21 cellular contexts compared by ENCODE assay signal in genomic region chr4:26474551-26474950, GRCh38. TPM values are rescaled to one million over a fixed set of nuclear protein-coding genes. Genes with fewer than 3 reads are reported as not detected.
DNase-seq lines count a peak whose midpoint lies in the region; ATAC-seq and TF ChIP-seq lines count a peak whose summit lies in the region.
"Had no signal": no experiment of that assay in that cellular context is flagged by ENCODE, and none has a peak within 500 bp of the region (broad histone marks: within the 10 kb centered on the region; RNA-seq: fewer than 3 reads in every experiment).

No MANE protein-coding gene starts in this region.

- no peak for TF ChIP-seq CTCF in coronary artery (IDR thresholded peaks at IDR 0.05)
- no peak for TF ChIP-seq CTCF in osteoblast (IDR thresholded peaks at IDR 0.05; ENCODE audit: extremely low read depth, low read depth, low read length)

- H3K27me3 ChIP-seq in Karpas-422 (ENCODE audit: low read length) (no peaks in the 10 kb centered on the region), osteoblast (ENCODE audit: insufficient read depth, low read length) (no peaks in the 10 kb centered on the region)
- H3K27me3 ChIP-seq: BLaER1 treated with 17β-estradiol and CSF1 and Interleukin-3, amounts not matched to agents 10 nM and 100 nM had no signal

- no peaks in the 10 kb centered on the region for H3K9me3 Mint-ChIP-seq in activated CD4-positive, alpha-beta T cell treated with anti-CD3 and anti-CD28 coated beads, Interleukin-2, amount 10 ng/mL, durations not matched to agents 7 days and 5 days
- H3K9me3 Mint-ChIP-seq: CD4-positive, alpha-beta T cell had no signal

- H3K9me2 ChIP-seq in Karpas-422 (replicated peaks; ENCODE audit: insufficient read depth, low read length), result no peaks in the 10 kb centered on the region

- H3K4me1 ChIP-seq in Karpas-422 (ENCODE audit: low read length) (no peaks in the 10 kb centered on the region), osteoblast (ENCODE audit: insufficient read depth, low read length) (no peaks in the 10 kb centered on the region)
- H3K4me1 ChIP-seq: A549; BLaER1 treated with 17β-estradiol and CSF1 and Interleukin-3, amounts not matched to agents 10 nM and 100 nM; Caco-2 had no signal

- DNase-seq in NCI-H82 (lab: John Stamatoyannopoulos, UW), result peak; percentile 8
- DNase-seq in NCI-H82 treated with DMSO at 0.1 percent for 48 hours (lab: John Stamatoyannopoulos, UW; ENCODE audit: unreplicated experiment), result no peak
- peak; percentile 32 for DNase-seq in Karpas-422
- DNase-seq in coronary artery (ENCODE audit: low spot score), result peak; percentile 21
- DNase-seq in osteoblast (ENCODE audit: insufficient read length, low spot score, missing footprints), result no peak
- DNase-seq in activated CD4-positive, alpha-beta T cell treated with anti-CD3 and anti-CD28 coated beads, Interleukin-2, amount 10 ng/mL, durations not matched to agents 7 days and 5 days, result no peak
- no peak for DNase-seq in NCI-H446 (lab: John Stamatoyannopoulos, UW)
- DNase-seq: AML-193; Caco-2; Calu3; CD4-positive, alpha-beta T cell; CD8-positive, alpha-beta T cell; DMS79 treated with DMSO at 0.1 percent for 48 hours; GF-D8 had no signal

- no peaks in the 10 kb centered on the region for H3K4me1 Mint-ChIP-seq in activated CD4-positive, alpha-beta T cell treated with anti-CD3 and anti-CD28 coated beads, Interleukin-2, amount 10 ng/mL, durations not matched to agents 7 days and 5 days
- H3K4me1 Mint-ChIP-seq: B cell had no signal

- no peak overlapping the region for H3K9ac ChIP-seq in Karpas-422 (ENCODE audit: low read length)
- H3K9ac ChIP-seq: BLaER1 treated with 17β-estradiol and CSF1 and Interleukin-3, amounts not matched to agents 10 nM and 100 nM had no signal

- POLR2A ChIA-PET in activated CD4-positive, alpha-beta T cell treated with anti-CD3 and anti-CD28 coated beads, Interleukin-2, amount 10 ng/mL, durations not matched to agents 7 days and 5 days (lab: Charles Lee), result no interaction called here

- H3K9me3 ChIP-seq in Karpas-422 (ENCODE audit: low read length) (no peaks in the 10 kb centered on the region), osteoblast (ENCODE audit: low read depth, low read length) (no peaks in the 10 kb centered on the region)
- H3K9me3 ChIP-seq: A549, Caco-2 had no signal

- H3K4me3 ChIP-seq in Karpas-422 (ENCODE audit: low read length) (no peak overlapping the region), coronary artery (no peak overlapping the region), osteoblast (ENCODE audit: insufficient read depth, low read length) (no peak overlapping the region)
- H3K4me3 ChIP-seq: A549; BLaER1 treated with 17β-estradiol and CSF1 and Interleukin-3, amounts not matched to agents 10 nM and 100 nM had no signal

- no peak overlapping the region for H3K27ac Mint-ChIP-seq in activated CD4-positive, alpha-beta T cell treated with anti-CD3 and anti-CD28 coated beads, Interleukin-2, amount 10 ng/mL, durations not matched to agents 7 days and 5 days
- H3K27ac Mint-ChIP-seq: B cell; CD4-positive, alpha-beta T cell; CD8-positive, alpha-beta T cell had no signal

- no peak overlapping the region for H3K4me3 Mint-ChIP-seq in activated CD4-positive, alpha-beta T cell treated with anti-CD3 and anti-CD28 coated beads, Interleukin-2, amount 10 ng/mL, durations not matched to agents 7 days and 5 days
- H3K4me3 Mint-ChIP-seq: B cell; CD4-positive, alpha-beta T cell; CD8-positive, alpha-beta T cell had no signal

- no peaks in the 10 kb centered on the region for H3K36me3 Mint-ChIP-seq in activated CD4-positive, alpha-beta T cell treated with anti-CD3 and anti-CD28 coated beads, Interleukin-2, amount 10 ng/mL, durations not matched to agents 7 days and 5 days (ENCODE audit: low read depth)
- H3K36me3 Mint-ChIP-seq: CD8-positive, alpha-beta T cell had no signal

- H2AFZ ChIP-seq in Karpas-422 (ENCODE audit: low read length) (no peak overlapping the region), osteoblast (ENCODE audit: low read length) (peak overlapping the region; percentile 56)

- H3K36me3 ChIP-seq in Karpas-422 (ENCODE audit: insufficient read depth, low read length), result no peaks in the 10 kb centered on the region
- H3K36me3 ChIP-seq in osteoblast (ENCODE audit: insufficient read depth, low read length), result no peaks in the 10 kb centered on the region
- H3K36me3 ChIP-seq: BLaER1 treated with 17β-estradiol and CSF1 and Interleukin-3, amounts not matched to agents 10 nM and 100 nM had no signal

- ATAC-seq in GM18511 (IDR thresholded peaks at IDR 0.05; ENCODE audit: unreplicated experiment), result no peak
- ATAC-seq: A549; CD8-positive, alpha-beta T cell had no signal

- peaks cover 2% of the 10 kb centered on the region for H3K27me3 Mint-ChIP-seq in activated CD4-positive, alpha-beta T cell treated with anti-CD3 and anti-CD28 coated beads, Interleukin-2, amount 10 ng/mL, durations not matched to agents 7 days and 5 days
- H3K27me3 Mint-ChIP-seq: CD4-positive, alpha-beta T cell had no signal

- H3K27ac ChIP-seq in Karpas-422 (ENCODE audit: low read length) (no peak overlapping the region), coronary artery (no peak overlapping the region), osteoblast (ENCODE audit: low read depth, low read length) (no peak overlapping the region)
- H3K27ac ChIP-seq: 22Rv1; A549; BLaER1 treated with 17β-estradiol and CSF1 and Interleukin-3, amounts not matched to agents 10 nM and 100 nM; C4-2B had no signal

- CTCF ChIA-PET in activated CD4-positive, alpha-beta T cell treated with anti-CD3 and anti-CD28 coated beads, Interleukin-2, amount 10 ng/mL, durations not matched to agents 7 days and 5 days (lab: Charles Lee), result no interaction called here

- no peaks in the 10 kb centered on the region for H4K20me1 ChIP-seq in Karpas-422 (ENCODE audit: insufficient read depth, low read depth, low read length)
- H4K20me1 ChIP-seq in osteoblast (ENCODE audit: insufficient read depth, low read length), result no peaks in the 10 kb centered on the region
- H4K20me1 ChIP-seq: BLaER1 treated with 17β-estradiol and CSF1 and Interleukin-3, amounts not matched to agents 10 nM and 100 nM had no signal

- H3K4me2 ChIP-seq in Karpas-422 (ENCODE audit: low read depth, low read length, poor library complexity, severe bottlenecking) (no peak overlapping the region), osteoblast (ENCODE audit: insufficient read depth, low read length) (no peak overlapping the region)
- H3K4me2 ChIP-seq: A549; BLaER1 treated with 17β-estradiol and CSF1 and Interleukin-3, amounts not matched to agents 10 nM and 100 nM had no signal

- no peaks in the 10 kb centered on the region for H3K79me2 ChIP-seq in Karpas-422 (ENCODE audit: low read length)
- no peaks in the 10 kb centered on the region for H3K79me2 ChIP-seq in osteoblast (ENCODE audit: insufficient read depth, low read length)

RNA-seq across cellular contexts. Expression of gene CCKAR, which starts 15.7 kb away (rescaled TPM):
- total RNA-seq in Karpas-422 (2014; rRNA removed; shearing (Covaris generic); ENCODE audit: low replicate concordance), result not detected in 2 replicates
- total RNA-seq in osteoblast, result 0.59 and 2.5 TPM in 2 replicates
- not detected for total RNA-seq in activated CD4-positive, alpha-beta T cell treated with anti-CD3 and anti-CD28 coated beads, Interleukin-2, amount 10 ng/mL, durations not matched to agents 7 days and 5 days
- total RNA-seq: A172; B cell; Calu3; CD4-positive, alpha-beta T cell; CD8-positive, alpha-beta T cell had no signal

Comparison
In these comparisons a context has a peak if more than half of its experiments do, and no peak if none do; other contexts are left out.
1. DNase-seq: peak in NCI-H82 (single experiment), Karpas-422 (single experiment) and coronary artery (single experiment); none in NCI-H82 treated with DMSO at 0.1 percent for 48 hours (single experiment), osteoblast (single experiment), activated CD4-positive, alpha-beta T cell treated with anti-CD3 and anti-CD28 coated beads, Interleukin-2, amount 10 ng/mL, durations not matched to agents 7 days and 5 days (single experiment) and NCI-H446 (0 of 2).